Comparison of ENCODE assay signal across 1 cellular context in genomic region chr19:45876411-45877197, GRCh38.
TF ChIP-seq lines count a peak whose summit lies in the region.

No MANE protein-coding gene starts in this region.

TF ChIP-seq in HepG2, 621 proteins besides CTCF, POLR2A, EP300 and RAD21 (continued from another document and continues in another):
- no peak for TF ChIP-seq ZNF75D (CRISPR knock-in tag; IDR thresholded peaks at IDR 0.05; ENCODE audit: borderline replicate concordance)
- no peak; the same call in 1 of the 2 replicates for TF ChIP-seq MEIS2 (CRISPR knock-in tag; IDR thresholded peaks at IDR 0.05)
- no peak for TF ChIP-seq ZNF326 (CRISPR knock-in tag; IDR thresholded peaks at IDR 0.05; ENCODE audit: borderline replicate concordance)
- TF ChIP-seq GPBP1L1 (CRISPR knock-in tag; IDR thresholded peaks at IDR 0.05) = no peak
- TF ChIP-seq ZNF441 (CRISPR knock-in tag; IDR thresholded peaks at IDR 0.05; ENCODE audit: borderline replicate concordance) = peak; percentile 32; the same call in 1 of the 2 replicates
- TF ChIP-seq NBN (conservative IDR thresholded peaks at IDR 0.05) = no peak
- peak; percentile 64; the same call in 1 of the 2 replicates for TF ChIP-seq HNF1B (CRISPR knock-in tag; IDR thresholded peaks at IDR 0.05)
- TF ChIP-seq ZNF891 (CRISPR knock-in tag; IDR thresholded peaks at IDR 0.05) = no peak
- TF ChIP-seq MLXIP (CRISPR knock-in tag; IDR thresholded peaks at IDR 0.05; ENCODE audit: borderline replicate concordance) = no peak
- TF ChIP-seq IRF1 (CRISPR knock-in tag; IDR thresholded peaks at IDR 0.05; ENCODE audit: low read depth) = no peak
- TF ChIP-seq ZFP36 (IDR thresholded peaks at IDR 0.05; ENCODE audit: borderline replicate concordance, low read depth, low read length, partially characterized antibody) = no peak
- TF ChIP-seq ZNF781 (CRISPR knock-in tag; IDR thresholded peaks at IDR 0.05; ENCODE audit: borderline replicate concordance, not compliant biosample characterization) = no peak
- no peak for TF ChIP-seq SAFB2 (CRISPR knock-in tag; IDR thresholded peaks at IDR 0.05; ENCODE audit: borderline replicate concordance, low read depth)
- no peak for TF ChIP-seq SOX13 (IDR thresholded peaks at IDR 0.05)
- TF ChIP-seq SOX13 (CRISPR knock-in tag; conservative IDR thresholded peaks at IDR 0.05 in 1 of 2, IDR thresholded peaks at IDR 0.05 in 1 of 2) = peak in 1 of 2 experiments; percentile 42; a peak in 2 of 4 replicates
- no peak for TF ChIP-seq SSRP1 (CRISPR knock-in tag; IDR thresholded peaks at IDR 0.05)
- TF ChIP-seq ZNF44 (CRISPR knock-in tag; IDR thresholded peaks at IDR 0.05) = no peak
- no peak for TF ChIP-seq ZFAT (CRISPR knock-in tag; conservative IDR thresholded peaks at IDR 0.05)
- TF ChIP-seq MTA1 (CRISPR knock-in tag; IDR thresholded peaks at IDR 0.05; ENCODE audit: borderline replicate concordance) = no peak
- TF ChIP-seq ZNF205 (CRISPR knock-in tag; IDR thresholded peaks at IDR 0.05) = 0 out of 2 replicates have a peak, but pooled peaks have one; percentile 29
- peak; percentile 81 for TF ChIP-seq ZFY (CRISPR knock-in tag; IDR thresholded peaks at IDR 0.05)
- TF ChIP-seq HNF4A (CRISPR knock-in tag; IDR thresholded peaks at IDR 0.05) = 0 out of 2 replicates have a peak, but pooled peaks have one; percentile 0
- TF ChIP-seq ZNF431 (CRISPR knock-in tag; IDR thresholded peaks at IDR 0.05; ENCODE audit: borderline replicate concordance, low read depth) = no peak
- no peak; the same call in 1 of the 2 replicates for TF ChIP-seq ZNF292 (CRISPR knock-in tag; IDR thresholded peaks at IDR 0.05; ENCODE audit: borderline replicate concordance, low read depth)
- peak; percentile 59; the same call in 1 of the 2 replicates for TF ChIP-seq ZNF263 (CRISPR knock-in tag; IDR thresholded peaks at IDR 0.05)
- no peak for TF ChIP-seq NR2F1 (CRISPR knock-in tag; IDR thresholded peaks at IDR 0.05)
- no peak for TF ChIP-seq SIN3B (IDR thresholded peaks at IDR 0.05; ENCODE audit: low read length)
- peak; percentile 74 for TF ChIP-seq HMG20B (CRISPR knock-in tag; conservative IDR thresholded peaks at IDR 0.05)
- no peak for TF ChIP-seq FOXP1 (IDR thresholded peaks at IDR 0.05)
- no peak for TF ChIP-seq FOXP1 (CRISPR knock-in tag; IDR thresholded peaks at IDR 0.05)
- no peak for TF ChIP-seq MTERF4 (CRISPR knock-in tag; IDR thresholded peaks at IDR 0.05)
- TF ChIP-seq CREM (IDR thresholded peaks at IDR 0.05) = no peak
- TF ChIP-seq CREM (CRISPR knock-in tag; IDR thresholded peaks at IDR 0.05) = no peak
- no peak for TF ChIP-seq TIGD3 (CRISPR knock-in tag; IDR thresholded peaks at IDR 0.05; ENCODE audit: borderline replicate concordance)
- TF ChIP-seq NFE2L1 (CRISPR knock-in tag; IDR thresholded peaks at IDR 0.05; ENCODE audit: borderline replicate concordance) = no peak
- no peak for TF ChIP-seq NFIC (IDR thresholded peaks at IDR 0.05; ENCODE audit: low read length)
- peak; percentile 81 for TF ChIP-seq BCL6 (CRISPR knock-in tag; IDR thresholded peaks at IDR 0.05)
- no peak for TF ChIP-seq ZNF329 (CRISPR knock-in tag; IDR thresholded peaks at IDR 0.05; ENCODE audit: low read depth)
- TF ChIP-seq ZNF207 (IDR thresholded peaks at IDR 0.05; ENCODE audit: borderline replicate concordance) = no peak
- no peak for TF ChIP-seq PRMT3 (CRISPR knock-in tag; IDR thresholded peaks at IDR 0.05; ENCODE audit: borderline replicate concordance, low read depth)
- TF ChIP-seq NFKBIZ (CRISPR knock-in tag; IDR thresholded peaks at IDR 0.05) = no peak
- no peak for TF ChIP-seq ZBTB43 (CRISPR knock-in tag; conservative IDR thresholded peaks at IDR 0.05)
- TF ChIP-seq HOXA5 (CRISPR knock-in tag; IDR thresholded peaks at IDR 0.05) = no peak
- peak; percentile 51 for TF ChIP-seq PHF21A (CRISPR knock-in tag; IDR thresholded peaks at IDR 0.05)
- no peak for TF ChIP-seq ZNF556 (CRISPR knock-in tag; IDR thresholded peaks at IDR 0.05; ENCODE audit: borderline replicate concordance)
- no peak for TF ChIP-seq MZF1 (CRISPR knock-in tag; IDR thresholded peaks at IDR 0.05; ENCODE audit: borderline replicate concordance)
- peak; percentile 24; the same call in 1 of the 2 replicates for TF ChIP-seq CEBPG (CRISPR knock-in tag; IDR thresholded peaks at IDR 0.05)
- TF ChIP-seq ZNF124 (CRISPR knock-in tag; IDR thresholded peaks at IDR 0.05) = no peak
- peak; percentile 34; the same call in 1 of the 2 replicates for TF ChIP-seq ZNF343 (CRISPR knock-in tag; IDR thresholded peaks at IDR 0.05)
- TF ChIP-seq ZNF101 (CRISPR knock-in tag; IDR thresholded peaks at IDR 0.05; ENCODE audit: borderline replicate concordance, low read depth) = no peak
- peak; percentile 77; the same call in 1 of the 2 replicates for TF ChIP-seq NRL (CRISPR knock-in tag; IDR thresholded peaks at IDR 0.05; ENCODE audit: borderline replicate concordance)
- peak; percentile 30; the same call in 1 of the 2 replicates for TF ChIP-seq ZNF501 (CRISPR knock-in tag; IDR thresholded peaks at IDR 0.05)
- no peak for TF ChIP-seq ZNF3 (CRISPR knock-in tag; IDR thresholded peaks at IDR 0.05)
- no peak for TF ChIP-seq NFATC3 (CRISPR knock-in tag; IDR thresholded peaks at IDR 0.05)
- TF ChIP-seq RBAK (CRISPR knock-in tag; IDR thresholded peaks at IDR 0.05) = no peak
- 0 out of 2 replicates have a peak, but pooled peaks have one; percentile 46 for TF ChIP-seq HNRNPUL1 (IDR thresholded peaks at IDR 0.05; ENCODE audit: low read depth, low read length)
- TF ChIP-seq MNT (IDR thresholded peaks at IDR 0.05) = peak; percentile 16; the same call in 1 of the 2 replicates
- peak; percentile 38; the same call in 1 of the 2 replicates for TF ChIP-seq ARID5B (CRISPR knock-in tag; IDR thresholded peaks at IDR 0.05)
- no peak for TF ChIP-seq ZNF839 (CRISPR knock-in tag; IDR thresholded peaks at IDR 0.05; ENCODE audit: borderline replicate concordance)
- TF ChIP-seq DR1 (CRISPR knock-in tag; IDR thresholded peaks at IDR 0.05) = no peak
